Comparison of ENCODE assay signal across 1 cellular context in the genomic region with DNA sequence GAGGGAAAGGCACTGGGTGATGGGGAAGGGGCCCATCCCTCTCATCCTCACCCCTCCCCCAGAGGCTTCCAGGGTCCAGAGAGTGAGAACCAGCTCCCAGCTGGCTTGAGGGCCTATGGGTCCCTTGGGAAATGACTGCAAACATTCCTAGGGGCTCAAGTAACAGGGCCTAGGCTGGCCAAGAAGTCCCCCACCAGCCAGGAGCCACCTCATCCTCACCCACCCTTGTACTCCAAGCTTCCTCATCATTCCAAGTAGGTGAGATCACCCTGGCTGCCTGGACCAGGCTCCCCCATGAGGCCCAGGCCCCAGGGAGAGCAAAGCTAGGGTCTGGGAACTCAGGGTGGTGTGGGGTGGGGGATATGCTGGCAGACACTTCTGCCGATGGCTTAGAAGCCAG.
TF ChIP-seq lines count a peak whose summit lies in the region.

No MANE protein-coding gene starts in this region.

TF ChIP-seq in WTC11, 78 proteins besides CTCF, POLR2A, EP300 and RAD21 (continued from another document):
- TF ChIP-seq ZBTB43 (CRISPR knock-in tag; IDR thresholded peaks at IDR 0.05) (no peak), ZNF263 (CRISPR knock-in tag; IDR thresholded peaks at IDR 0.05; ENCODE audit: low read depth) (no peak), FOXK1 (CRISPR knock-in tag; IDR thresholded peaks at IDR 0.05) (no peak), ZNF281 (CRISPR knock-in tag; IDR thresholded peaks at IDR 0.05) (no peak), MLX (CRISPR knock-in tag; IDR thresholded peaks at IDR 0.05) (no peak)
